Comparison of ENCODE assay signal across 17 cellular contexts in genomic region chr22:50423956-50424355, GRCh38. TPM values are rescaled to one million over a fixed set of nuclear protein-coding genes. Genes with fewer than 3 reads are reported as not detected.
DNase-seq lines count a peak whose midpoint lies in the region; ATAC-seq and TF ChIP-seq lines count a peak whose summit lies in the region.
"Had no signal": no experiment of that assay in that cellular context is flagged by ENCODE, and none has a peak within 500 bp of the region (broad histone marks: within the 10 kb centered on the region; RNA-seq: fewer than 3 reads in every experiment).

No MANE protein-coding gene starts in this region.

- no peak overlapping the region for H3K18ac ChIP-seq in neuronal stem cell (ENCODE audit: low read length)

- intact Hi-C loops in Right ventricle myocardium superior (cut with DNase I) = no loop called here

- H3K9ac ChIP-seq in neuronal stem cell (ENCODE audit: low read depth, low read length, poor library complexity) = no peak overlapping the region
- H3K9ac ChIP-seq: BLaER1 treated with 17β-estradiol and CSF1 and Interleukin-3, amounts not matched to agents 10 nM and 100 nM had no signal

- no peaks in the 10 kb centered on the region for H3K27me3 ChIP-seq in right atrium auricular region
- no peaks in the 10 kb centered on the region for H3K27me3 ChIP-seq in neuronal stem cell (ENCODE audit: control insufficient read depth in 3 of 3, insufficient read depth in 3 of 3, low read depth in 1 of 3, low read length in 3 of 3)
- H3K27me3 ChIP-seq: BLaER1 treated with 17β-estradiol and CSF1 and Interleukin-3, amounts not matched to agents 10 nM and 100 nM had no signal

- no peak overlapping the region for H2BK120ac ChIP-seq in neuronal stem cell (ENCODE audit: low read depth, low read length)

- no peak overlapping the region for H3K4ac ChIP-seq in neuronal stem cell (ENCODE audit: low read length)

- H3K27ac ChIP-seq in right atrium auricular region (no peak overlapping the region), neuronal stem cell (replicated peaks; ENCODE audit: low read length) (no peak overlapping the region)
- H3K27ac ChIP-seq: BLaER1 treated with 17β-estradiol and CSF1 and Interleukin-3, amounts not matched to agents 10 nM and 100 nM had no signal

- H3K4me1 ChIP-seq in right atrium auricular region (no peaks in the 10 kb centered on the region), neuronal stem cell (ENCODE audit: control insufficient read depth in 2 of 2, insufficient read depth in 1 of 2, low read depth in 1 of 2, low read length in 2 of 2) (no peaks in the 10 kb centered on the region)
- H3K4me1 ChIP-seq: BLaER1 treated with 17β-estradiol and CSF1 and Interleukin-3, amounts not matched to agents 10 nM and 100 nM had no signal

- H4K8ac ChIP-seq in neuronal stem cell (ENCODE audit: low read depth, low read length) = peak overlapping the region; percentile 50

- H3K4me2 ChIP-seq in neuronal stem cell (ENCODE audit: insufficient read depth, low read length, poor library complexity, severe bottlenecking) = no peak overlapping the region
- H3K4me2 ChIP-seq: BLaER1 treated with 17β-estradiol and CSF1 and Interleukin-3, amounts not matched to agents 10 nM and 100 nM had no signal

- peaks cover 85% of the 10 kb centered on the region for H3K36me3 ChIP-seq in right atrium auricular region
- H3K36me3 ChIP-seq in neuronal stem cell (replicated peaks in 1 of 2; ENCODE audit: control insufficient read depth in 2 of 2, insufficient read depth in 2 of 2, low read length in 2 of 2) = peaks cover 51 to 90% of the 10 kb centered on the region in 2 donors

- no peak overlapping the region for H2BK12ac ChIP-seq in neuronal stem cell (ENCODE audit: low read length)

- no peak overlapping the region for H2AK5ac ChIP-seq in neuronal stem cell (ENCODE audit: low read depth, low read length)

- no peak overlapping the region for H4K91ac ChIP-seq in neuronal stem cell (ENCODE audit: low read depth, low read length, poor library complexity)

- H2BK5ac ChIP-seq in neuronal stem cell (ENCODE audit: low read length) = no peak overlapping the region

- no peak overlapping the region for H2AFZ ChIP-seq in neuronal stem cell (ENCODE audit: low read length)

- DNase-seq in Right ventricle myocardium superior = peak; percentile 41
- no peak for DNase-seq in right atrium auricular region (ENCODE audit: low spot score)
- no peak for DNase-seq in neuronal stem cell (ENCODE audit: low spot score)
- DNase-seq in NCI-H526 treated with DMSO at 0.1 percent for 48 hours (lab: John Stamatoyannopoulos, UW) = no peak
- no peak for DNase-seq in NCI-H2196 (lab: John Stamatoyannopoulos, UW; ENCODE audit: unreplicated experiment)
- DNase-seq: Calu3; CD8-positive, alpha-beta T cell; DMS 273 treated with DMSO at 0.1 percent for 48 hours; DMS53; DND-41; EL; H9 had no signal

- no peak overlapping the region for H2BK15ac ChIP-seq in neuronal stem cell (ENCODE audit: low read length)

- H3K4me3 ChIP-seq in right atrium auricular region (no peak overlapping the region), neuronal stem cell (ENCODE audit: low read length in 2 of 2) (no peak overlapping the region)
- H3K4me3 ChIP-seq: BLaER1 treated with 17β-estradiol and CSF1 and Interleukin-3, amounts not matched to agents 10 nM and 100 nM; GM12878 had no signal

- H3K9me3 ChIP-seq in right atrium auricular region (no peaks in the 10 kb centered on the region), neuronal stem cell (replicated peaks in 1 of 2; ENCODE audit: control insufficient read depth in 2 of 2, insufficient read depth in 1 of 2, low read depth in 1 of 2, low read length in 2 of 2) (no peaks in the 10 kb centered on the region)
- H3K9me3 ChIP-seq: BLaER1 treated with 17β-estradiol and CSF1 and Interleukin-3, amounts not matched to agents 10 nM and 100 nM had no signal

- WGBS in neuronal stem cell (ENCODE audit: extremely low coverage in 2 of 2, insufficient read length in 2 of 2, insufficient replicate concordance in 1 of 2), 2 donors = no CpG with 5 or more reads among the region's 14 CpGs

- H3K79me1 ChIP-seq in neuronal stem cell (ENCODE audit: low read depth, low read length) = peaks cover 2% of the 10 kb centered on the region

- no peak for ATAC-seq in Right ventricle myocardium superior (ENCODE audit: poor library complexity)
- peak; percentile 23 for ATAC-seq in esophagus mucosa
- ATAC-seq: CD8-positive, alpha-beta T cell; GM12878 had no signal

- TF ChIP-seq CTCF in right atrium auricular region (IDR thresholded peaks at IDR 0.05) = no peak

- H3K14ac ChIP-seq in neuronal stem cell (ENCODE audit: low read length) = no peak overlapping the region

- H3K23ac ChIP-seq in neuronal stem cell (ENCODE audit: low read depth, low read length, poor library complexity) = no peak overlapping the region

RNA-seq across cellular contexts. Expression of gene SBF1, which starts 50.9 kb away (rescaled TPM):
- total RNA-seq in Right ventricle myocardium superior = 46.6 TPM
- total RNA-seq in right atrium auricular region = 10 to 100 TPM; 41.1 to 57.1 TPM
- 55.0 TPM for total RNA-seq in esophagus mucosa
- 39.3 TPM for polyA plus RNA-seq in neuronal stem cell (2013, experiment 1 of 2)
- polyA plus RNA-seq in neuronal stem cell (2013, experiment 2 of 2) = 38.7 TPM

RNA-seq across cellular contexts. Expression of gene ADM2, which starts 57.4 kb away (rescaled TPM):
- not detected for total RNA-seq in Right ventricle myocardium superior
- under 1 TPM in 1 of 2 donors, not detected in 1; 0.08 TPM for total RNA-seq in right atrium auricular region
- 11.7 TPM for total RNA-seq in esophagus mucosa
- polyA plus RNA-seq in neuronal stem cell (2013, experiment 1 of 2) = 2.4 TPM
- polyA plus RNA-seq in neuronal stem cell (2013, experiment 2 of 2) = 2.2 TPM
- total RNA-seq: A172, G401 had no signal

Comparison
In these comparisons a context has a peak if more than half of its experiments do, and no peak if none do; other contexts are left out.
1. RNA of gene ADM2, which starts 57.4 kb away (total RNA-seq): 11.7 TPM in esophagus mucosa (single experiment); not detected in Right ventricle myocardium superior (single experiment) and 0.08 TPM in right atrium auricular region; every median in the first group is over 10 times any median in the second.